Comparison of ENCODE assay signal across 1 cellular context in the genomic region with DNA sequence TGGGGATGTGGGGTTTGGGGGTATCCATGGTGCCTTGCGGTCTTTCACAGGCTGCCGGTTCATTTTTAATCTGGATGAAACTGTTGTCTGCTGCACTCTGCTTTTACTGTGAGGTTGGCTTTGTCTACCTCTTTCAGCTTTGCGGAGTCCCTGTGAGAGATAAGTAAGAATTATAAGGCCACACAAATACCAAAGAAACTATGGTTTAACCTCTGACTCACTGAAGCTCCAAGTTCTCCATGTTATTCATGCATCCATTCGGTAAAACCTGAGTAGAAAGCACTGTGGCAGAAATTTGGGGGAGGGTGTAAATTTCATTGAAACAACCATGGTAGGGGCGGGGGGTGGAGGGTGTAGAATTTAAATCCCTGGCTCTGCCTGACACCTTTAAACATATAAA.
TF ChIP-seq lines count a peak whose summit lies in the region.

No MANE protein-coding gene starts in this region.

TF ChIP-seq in HCT116, 20 proteins besides CTCF, POLR2A, EP300 and RAD21 (continued from another document):
- TF ChIP-seq, protein P1, sequence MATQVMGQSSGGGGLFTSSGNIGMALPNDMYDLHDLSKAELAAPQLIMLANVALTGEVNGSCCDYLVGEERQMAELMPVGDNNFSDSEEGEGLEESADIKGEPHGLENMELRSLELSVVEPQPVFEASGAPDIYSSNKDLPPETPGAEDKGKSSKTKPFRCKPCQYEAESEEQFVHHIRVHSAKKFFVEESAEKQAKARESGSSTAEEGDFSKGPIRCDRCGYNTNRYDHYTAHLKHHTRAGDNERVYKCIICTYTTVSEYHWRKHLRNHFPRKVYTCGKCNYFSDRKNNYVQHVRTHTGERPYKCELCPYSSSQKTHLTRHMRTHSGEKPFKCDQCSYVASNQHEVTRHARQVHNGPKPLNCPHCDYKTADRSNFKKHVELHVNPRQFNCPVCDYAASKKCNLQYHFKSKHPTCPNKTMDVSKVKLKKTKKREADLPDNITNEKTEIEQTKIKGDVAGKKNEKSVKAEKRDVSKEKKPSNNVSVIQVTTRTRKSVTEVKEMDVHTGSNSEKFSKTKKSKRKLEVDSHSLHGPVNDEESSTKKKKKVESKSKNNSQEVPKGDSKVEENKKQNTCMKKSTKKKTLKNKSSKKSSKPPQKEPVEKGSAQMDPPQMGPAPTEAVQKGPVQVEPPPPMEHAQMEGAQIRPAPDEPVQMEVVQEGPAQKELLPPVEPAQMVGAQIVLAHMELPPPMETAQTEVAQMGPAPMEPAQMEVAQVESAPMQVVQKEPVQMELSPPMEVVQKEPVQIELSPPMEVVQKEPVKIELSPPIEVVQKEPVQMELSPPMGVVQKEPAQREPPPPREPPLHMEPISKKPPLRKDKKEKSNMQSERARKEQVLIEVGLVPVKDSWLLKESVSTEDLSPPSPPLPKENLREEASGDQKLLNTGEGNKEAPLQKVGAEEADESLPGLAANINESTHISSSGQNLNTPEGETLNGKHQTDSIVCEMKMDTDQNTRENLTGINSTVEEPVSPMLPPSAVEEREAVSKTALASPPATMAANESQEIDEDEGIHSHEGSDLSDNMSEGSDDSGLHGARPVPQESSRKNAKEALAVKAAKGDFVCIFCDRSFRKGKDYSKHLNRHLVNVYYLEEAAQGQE (IDR thresholded peaks at IDR 0.05; ENCODE audit: low read depth) = no peak
- TF ChIP-seq ZNF274 (IDR thresholded peaks at IDR 0.05; ENCODE audit: low read depth, low read length) (no peak), EZH2phosphoT487 (IDR thresholded peaks at IDR 0.05; ENCODE audit: borderline replicate concordance) (no peak), SRF (IDR thresholded peaks at IDR 0.05; ENCODE audit: low read depth) (no peak)
- TF ChIP-seq, protein P2, sequence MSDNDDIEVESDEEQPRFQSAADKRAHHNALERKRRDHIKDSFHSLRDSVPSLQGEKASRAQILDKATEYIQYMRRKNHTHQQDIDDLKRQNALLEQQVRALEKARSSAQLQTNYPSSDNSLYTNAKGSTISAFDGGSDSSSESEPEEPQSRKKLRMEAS (IDR thresholded peaks at IDR 0.05) = no peak
